18 cellular contexts compared by ENCODE assay signal in genomic region chrX:24372021-24372763, GRCh38. TPM values are rescaled to one million over a fixed set of nuclear protein-coding genes. Genes with fewer than 3 reads are reported as not detected.
DNase-seq lines count a peak whose midpoint lies in the region; TF ChIP-seq lines count a peak whose summit lies in the region.
"Had no signal": no experiment of that assay in that cellular context is flagged by ENCODE, and none has a peak within 500 bp of the region (broad histone marks: within the 10 kb centered on the region; RNA-seq: fewer than 3 reads in every experiment).

No MANE protein-coding gene starts in this region.

- H3K9me3 Mint-ChIP-seq in endodermal cell (no peaks in the 10 kb centered on the region), neural progenitor cell (no peaks in the 10 kb centered on the region)
- H3K9me3 Mint-ChIP-seq in activated CD4-positive, alpha-beta memory T cell treated with anti-CD3 and anti-CD28 coated beads for 36 hours: no peaks in the 10 kb centered on the region
- H3K9me3 Mint-ChIP-seq: activated naive CD4-positive, alpha-beta T cell treated with anti-CD3 and anti-CD28 coated beads, Interleukin-2, amount 50 U/mL, for 24 hours; activated T-cell treated with anti-CD3 and anti-CD28 coated beads, Interleukin-2, amount 50 U/mL, for 72 hours had no signal

- no peak overlapping the region for H3K27ac ChIP-seq in HUES64 (ENCODE audit: low read depth, low read length)
- no peak overlapping the region for H3K27ac ChIP-seq in endodermal cell (ENCODE audit: low read depth, low read length)
- H3K27ac ChIP-seq in neural progenitor cell: no peak overlapping the region
- H3K27ac ChIP-seq in esophagus muscularis mucosa (replicated peaks in 1 of 4): no peak overlapping the region
- H3K27ac ChIP-seq in brain microvascular endothelial cell: no peak overlapping the region
- H3K27ac ChIP-seq: ascending aorta, GM23248, SK-N-MC had no signal

- H2AFZ ChIP-seq in neural progenitor cell (replicated peaks): peak overlapping the region; percentile 77

- H3K27ac Mint-ChIP-seq in endodermal cell (no peak overlapping the region), neural progenitor cell (no peak overlapping the region)
- no peak overlapping the region for H3K27ac Mint-ChIP-seq in activated CD4-positive, alpha-beta memory T cell treated with anti-CD3 and anti-CD28 coated beads for 36 hours
- H3K27ac Mint-ChIP-seq: activated naive CD4-positive, alpha-beta T cell treated with anti-CD3 and anti-CD28 coated beads, Interleukin-2, amount 50 U/mL, for 24 hours; activated T-cell treated with anti-CD3 and anti-CD28 coated beads, Interleukin-2, amount 50 U/mL, for 72 hours had no signal

- TF ChIP-seq CTCF in endodermal cell (conservative IDR thresholded peaks at IDR 0.05): no peak
- TF ChIP-seq CTCF in neural progenitor cell (IDR thresholded peaks at IDR 0.05): no peak
- TF ChIP-seq CTCF in esophagus muscularis mucosa (IDR thresholded peaks at IDR 0.05): no peak
- TF ChIP-seq CTCF in brain microvascular endothelial cell (IDR thresholded peaks at IDR 0.05; ENCODE audit: low read depth, low read length, missing control alignments): no peak

- H3K4me3 Mint-ChIP-seq in endodermal cell (peak overlapping the region; percentile 44), neural progenitor cell (peak overlapping the region; percentile 50)
- H3K4me3 Mint-ChIP-seq in activated CD4-positive, alpha-beta memory T cell treated with anti-CD3 and anti-CD28 coated beads for 36 hours: no peak overlapping the region

- TF ChIP-seq EP300 in esophagus muscularis mucosa (IDR thresholded peaks at IDR 0.05): no peak

- POLR2A ChIA-PET in activated CD4-positive, alpha-beta memory T cell treated with anti-CD3 and anti-CD28 coated beads for 36 hours (lab: Charles Lee): no interaction called here

- WGBS in HUES64: 10% methylated on average over 26 of the region's 29 CpGs
- 6 to 20% methylated on average over 1 to 22 of the region's 29 CpGs for WGBS in endodermal cell (ENCODE audit: insufficient coverage in 1 of 2, insufficient read length in 1 of 2), 2 experiments
- 59% methylated on average over 29 of the region's 29 CpGs for WGBS in esophagus muscularis mucosa

- H3K36me3 Mint-ChIP-seq in endodermal cell (ENCODE audit: low read depth) (no peaks in the 10 kb centered on the region), neural progenitor cell (no peaks in the 10 kb centered on the region)
- no peaks in the 10 kb centered on the region for H3K36me3 Mint-ChIP-seq in activated CD4-positive, alpha-beta memory T cell treated with anti-CD3 and anti-CD28 coated beads for 36 hours
- H3K36me3 Mint-ChIP-seq: activated naive CD4-positive, alpha-beta T cell treated with anti-CD3 and anti-CD28 coated beads, Interleukin-2, amount 50 U/mL, for 24 hours had no signal

- H3K4me1 Mint-ChIP-seq in endodermal cell (peaks cover 31% of the 10 kb centered on the region), neural progenitor cell (peaks cover 19% of the 10 kb centered on the region)
- peaks cover 10% of the 10 kb centered on the region for H3K4me1 Mint-ChIP-seq in activated CD4-positive, alpha-beta memory T cell treated with anti-CD3 and anti-CD28 coated beads for 36 hours (ENCODE audit: low read depth)

- H4K20me1 ChIP-seq in neural progenitor cell (ENCODE audit: low read depth): no peaks in the 10 kb centered on the region

- peak overlapping the region; percentile 69 for H3K4me2 ChIP-seq in neural progenitor cell

- in situ Hi-C loops in brain microvascular endothelial cell (cut with HindIII; ENCODE audit: low pct_ligation_motif_present, low sequenced_read_pairs): no loop called here

- peak; percentile 75 for DNase-seq in endodermal cell
- DNase-seq in neural progenitor cell (ENCODE audit: low spot score): peak; percentile 47
- DNase-seq in esophagus muscularis mucosa (ENCODE audit: extremely low spot score): no peak
- DNase-seq in brain microvascular endothelial cell: no peak
- no peak for DNase-seq in HCEC 1CT
- DNase-seq in activated CD4-positive, alpha-beta memory T cell treated with anti-CD3 and anti-CD28 coated beads for 36 hours: no peak

- H3K36me3 ChIP-seq in ES-I3 (ENCODE audit: insufficient read depth, low read length): no peaks in the 10 kb centered on the region
- no peaks in the 10 kb centered on the region for H3K36me3 ChIP-seq in HUES64 (ENCODE audit: insufficient read depth, low read length)
- no peaks in the 10 kb centered on the region for H3K36me3 ChIP-seq in endodermal cell (ENCODE audit: control insufficient read depth, insufficient read depth, low read length)
- H3K36me3 ChIP-seq in neural progenitor cell: no peaks in the 10 kb centered on the region
- no peaks in the 10 kb centered on the region for H3K36me3 ChIP-seq in esophagus muscularis mucosa
- H3K36me3 ChIP-seq in brain microvascular endothelial cell (replicated peaks): no peaks in the 10 kb centered on the region
- H3K36me3 ChIP-seq: ascending aorta had no signal

- intact Hi-C loops in esophagus muscularis mucosa (cut with DNase I): loop anchor here (5.0 kb wide), 1 partner anchor 115 kb away; no protein-coding TSS in a partner anchor
- intact Hi-C loops in activated CD4-positive, alpha-beta memory T cell treated with anti-CD3 and anti-CD28 coated beads for 36 hours (cut with micrococcal nuclease): loop anchor here (5.0 kb wide), 1 partner anchor 650 kb away; no protein-coding TSS in a partner anchor

- H3K9me3 ChIP-seq in ES-I3 (ENCODE audit: control insufficient read depth, insufficient read depth, low read length) (no peaks in the 10 kb centered on the region), HUES64 (ENCODE audit: insufficient read depth, low read depth, low read length) (no peaks in the 10 kb centered on the region), endodermal cell (ENCODE audit: control insufficient read depth, low read length) (no peaks in the 10 kb centered on the region), neural progenitor cell (ENCODE audit: low read depth) (no peaks in the 10 kb centered on the region), esophagus muscularis mucosa (no peaks in the 10 kb centered on the region)
- H3K9me3 ChIP-seq: ascending aorta had no signal

- CTCF ChIA-PET in activated CD4-positive, alpha-beta memory T cell treated with anti-CD3 and anti-CD28 coated beads for 36 hours (lab: Charles Lee): interaction anchor here (0.6 to 4.1 kb wide), 18 partner anchors 8 to 771 kb away, joined by 3 to 29 read pairs (median 6); no protein-coding TSS in a partner anchor

- H3K9ac ChIP-seq in ES-I3 (ENCODE audit: low read depth, low read length) (peak overlapping the region; percentile 47; the same call in 1 of the 2 replicates), HUES64 (ENCODE audit: low read depth, low read length) (no peak overlapping the region), endodermal cell (ENCODE audit: extremely low read depth, low read length, poor library complexity, severe bottlenecking) (no peak overlapping the region), neural progenitor cell (no peak overlapping the region)
- H3K9ac ChIP-seq: GM23248 had no signal

- peaks cover 35% of the 10 kb centered on the region for H3K27me3 Mint-ChIP-seq in endodermal cell (ENCODE audit: insufficient read depth)
- peaks cover 13% of the 10 kb centered on the region for H3K27me3 Mint-ChIP-seq in neural progenitor cell (ENCODE audit: insufficient read depth, low read depth)
- peaks cover 2% of the 10 kb centered on the region for H3K27me3 Mint-ChIP-seq in activated CD4-positive, alpha-beta memory T cell treated with anti-CD3 and anti-CD28 coated beads for 36 hours
- H3K27me3 Mint-ChIP-seq: activated naive CD4-positive, alpha-beta T cell treated with anti-CD3 and anti-CD28 coated beads, Interleukin-2, amount 50 U/mL, for 24 hours had no signal

- no peak for TF ChIP-seq POLR2A in esophagus muscularis mucosa (IDR thresholded peaks at IDR 0.05; ENCODE audit: low read depth)

- H3F3A ChIP-seq in neural progenitor cell (ENCODE audit: low read depth): peaks cover 25% of the 10 kb centered on the region

- H3K4me3 ChIP-seq in HUES64 (ENCODE audit: low read length) (peak overlapping the region; percentile 50), endodermal cell (ENCODE audit: low read length) (peak overlapping the region; percentile 56), neural progenitor cell (peak overlapping the region; percentile 35), esophagus muscularis mucosa (no peak overlapping the region), brain microvascular endothelial cell (ENCODE audit: low read depth, low read length) (no peak overlapping the region)
- H3K4me3 ChIP-seq: GM23248, SK-N-MC had no signal

- H3K27me3 ChIP-seq in HUES64 (ENCODE audit: insufficient read depth, low read length) (peaks cover 16% of the 10 kb centered on the region; the same call in 1 of the 2 replicates), endodermal cell (ENCODE audit: control insufficient read depth, insufficient read depth, low read length, poor library complexity, severe bottlenecking) (peaks cover 20% of the 10 kb centered on the region), neural progenitor cell (peaks cover 20% of the 10 kb centered on the region), esophagus muscularis mucosa (no peaks in the 10 kb centered on the region), brain microvascular endothelial cell (replicated peaks) (no peaks in the 10 kb centered on the region)
- H3K27me3 ChIP-seq: ascending aorta had no signal

- H3K4me1 ChIP-seq in ES-I3 (ENCODE audit: insufficient read depth, low read length) (peaks cover 25% of the 10 kb centered on the region), HUES64 (ENCODE audit: insufficient read depth, low read length) (peaks cover 27% of the 10 kb centered on the region), endodermal cell (ENCODE audit: control insufficient read depth, insufficient read depth, low read length) (no peaks in the 10 kb centered on the region), neural progenitor cell (peaks cover 9% of the 10 kb centered on the region), esophagus muscularis mucosa (peaks cover 0 to 13% (median 7%) of the 10 kb centered on the region in 4 donors)
- H3K4me1 ChIP-seq: ascending aorta had no signal

- no peaks in the 10 kb centered on the region for H3K79me2 ChIP-seq in neural progenitor cell (ENCODE audit: low read depth)

RNA-seq across cellular contexts. Expression of gene SUPT20HL1, which starts 11.8 kb away (rescaled TPM):
- polyA plus RNA-seq in HUES64 (2013, experiment 1 of 2): not detected
- not detected for polyA plus RNA-seq in HUES64 (2013, experiment 2 of 2)
- total RNA-seq in endodermal cell (under 1 TPM in 1 of 2 donors, not detected in 1; 0.09 TPM), neural progenitor cell (ENCODE audit: low replicate concordance) (not detected in 2 replicates), esophagus muscularis mucosa (not detected)
- polyA plus RNA-seq in endodermal cell (2013, experiment 1 of 2): not detected
- not detected for polyA plus RNA-seq in endodermal cell (2013, experiment 2 of 2)
- total RNA-seq in activated CD4-positive, alpha-beta memory T cell treated with anti-CD3 and anti-CD28 coated beads for 36 hours: not detected
- total RNA-seq: activated T-cell treated with anti-CD3 and anti-CD28 coated beads, Interleukin-2, amount 50 U/mL, for 72 hours; GM23248; mammary epithelial cell; myocyte; osteoblast; sciatic nerve; temporal lobe had no signal
- polyA plus RNA-seq: GM23248, mammary epithelial cell had no signal

RNA-seq across cellular contexts. Expression of gene SUPT20HL2, which starts 58.3 kb away (rescaled TPM):
- polyA plus RNA-seq in HUES64 (2013, experiment 1 of 2): not detected
- polyA plus RNA-seq in HUES64 (2013, experiment 2 of 2): not detected
- total RNA-seq in endodermal cell (not detected), neural progenitor cell (ENCODE audit: low replicate concordance) (not detected in 2 replicates), esophagus muscularis mucosa (under 1 TPM in 1 of 4 donors, not detected in 3; 0.33 TPM)
- polyA plus RNA-seq in endodermal cell (2013, experiment 1 of 2): not detected
- not detected for polyA plus RNA-seq in endodermal cell (2013, experiment 2 of 2)
- not detected for total RNA-seq in activated CD4-positive, alpha-beta memory T cell treated with anti-CD3 and anti-CD28 coated beads for 36 hours
- total RNA-seq: activated T-cell treated with anti-CD3 and anti-CD28 coated beads, Interleukin-2, amount 50 U/mL, for 72 hours; GM23248; mammary epithelial cell; myocyte; osteoblast; sciatic nerve; temporal lobe had no signal
- polyA plus RNA-seq: GM23248, mammary epithelial cell had no signal

Comparison
In these comparisons a context has a peak if more than half of its experiments do, and no peak if none do; other contexts are left out.
1. H3K4me3 ChIP-seq: peak in HUES64 (single experiment), endodermal cell (single experiment) and neural progenitor cell (single experiment); none in esophagus muscularis mucosa (0 of 4) and brain microvascular endothelial cell (single experiment).
2. DNase-seq: peak in endodermal cell (single experiment) and neural progenitor cell (single experiment); none in esophagus muscularis mucosa (single experiment), brain microvascular endothelial cell (single experiment), HCEC 1CT (single experiment) and activated CD4-positive, alpha-beta memory T cell treated with anti-CD3 and anti-CD28 coated beads for 36 hours (single experiment).